In the genomic region with DNA sequence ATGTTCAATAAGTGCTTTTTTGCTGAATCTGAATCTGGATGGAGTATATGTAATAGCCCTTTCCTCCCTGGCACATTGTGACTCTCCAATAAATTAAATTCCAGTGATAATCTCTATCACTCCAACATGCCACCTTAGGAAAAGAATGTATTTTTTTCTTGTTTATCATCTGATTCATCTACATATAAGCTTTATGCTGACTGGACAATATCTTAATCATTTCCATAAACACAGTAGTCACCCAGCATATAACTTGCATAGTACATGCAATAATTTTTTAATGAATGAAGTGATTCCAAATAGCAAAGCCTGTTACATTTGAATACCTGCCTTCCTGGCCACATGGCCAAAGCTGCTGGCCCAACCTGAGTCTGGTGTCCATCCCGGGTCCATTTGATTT, we compare ENCODE assay signal across 2 cellular contexts.
A peak's percentile ranks its signal among the peaks of the same experiment; 100 is the strongest.
TF ChIP-seq lines count a peak whose summit lies in the region.

No MANE protein-coding gene starts in this region.

TF ChIP-seq in HepG2, 621 proteins besides CTCF, POLR2A, EP300 and RAD21:
- TF ChIP-seq, protein P1, sequence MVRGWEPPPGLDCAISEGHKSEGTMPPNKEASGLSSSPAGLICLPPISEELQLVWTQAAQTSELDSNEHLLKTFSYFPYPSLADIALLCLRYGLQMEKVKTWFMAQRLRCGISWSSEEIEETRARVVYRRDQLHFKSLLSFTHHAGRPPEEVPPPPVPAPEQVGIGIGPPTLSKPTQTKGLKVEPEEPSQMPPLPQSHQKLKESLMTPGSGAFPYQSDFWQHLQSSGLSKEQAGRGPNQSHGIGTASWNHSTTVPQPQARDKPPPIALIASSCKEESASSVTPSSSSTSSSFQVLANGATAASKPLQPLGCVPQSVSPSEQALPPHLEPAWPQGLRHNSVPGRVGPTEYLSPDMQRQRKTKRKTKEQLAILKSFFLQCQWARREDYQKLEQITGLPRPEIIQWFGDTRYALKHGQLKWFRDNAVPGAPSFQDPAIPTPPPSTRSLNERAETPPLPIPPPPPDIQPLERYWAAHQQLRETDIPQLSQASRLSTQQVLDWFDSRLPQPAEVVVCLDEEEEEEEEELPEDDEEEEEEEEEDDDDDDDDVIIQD (CRISPR knock-in tag; IDR thresholded peaks at IDR 0.05; ENCODE audit: low read depth) = no peak
- TF ChIP-seq AGO1 (IDR thresholded peaks at IDR 0.05; ENCODE audit: low read depth, low read length, poor library complexity, severe bottlenecking) (no peak), MAFF (IDR thresholded peaks at IDR 0.05; ENCODE audit: low read depth, low read length) (peak; percentile 96), ZNF143 (CRISPR knock-in tag; IDR thresholded peaks at IDR 0.05) (no peak), MAFK (conservative IDR thresholded peaks at IDR 0.05 in 1 of 2, IDR thresholded peaks at IDR 0.05 in 1 of 2; ENCODE audit: low read length in 2 of 2) (peak; percentile 92 to 97)
TF ChIP-seq in HepG2: peak in this region for 2.

TF ChIP-seq in K562, 482 proteins besides CTCF, POLR2A, EP300 and RAD21 (continued from another document):
- TF ChIP-seq MAFF (IDR thresholded peaks at IDR 0.05; ENCODE audit: low read length) = peak; percentile 80
